Comparison of ENCODE assay signal across 10 cellular contexts in genomic region chr6:148367418-148368024, GRCh38. TPM values are rescaled to one million over a fixed set of nuclear protein-coding genes. Genes with fewer than 3 reads are reported as not detected.
DNase-seq lines count a peak whose midpoint lies in the region; ATAC-seq, FAIRE-seq and TF ChIP-seq lines count a peak whose summit lies in the region.
"Had no signal": no experiment of that assay in that cellular context is flagged by ENCODE, and none has a peak within 500 bp of the region (broad histone marks: within the 10 kb centered on the region; RNA-seq: fewer than 3 reads in every experiment).

No MANE protein-coding gene starts in this region.

- H3K36me3 ChIP-seq in endothelial cell of umbilical vein (ENCODE audit: control insufficient read depth in 2 of 2, extremely low read depth in 1 of 2, insufficient read depth in 2 of 2, low read length in 2 of 2) (no peaks in the 10 kb centered on the region), MM.1S (replicated peaks; ENCODE audit: insufficient read depth, low read length) (no peaks in the 10 kb centered on the region)

- H2AFZ ChIP-seq in endothelial cell of umbilical vein (ENCODE audit: low read depth, low read length) (no peak overlapping the region), MM.1S (ENCODE audit: low read length) (no peak overlapping the region)

- H3K9me2 ChIP-seq in MM.1S (replicated peaks; ENCODE audit: insufficient read depth, low read length): no peaks in the 10 kb centered on the region

- peaks cover 75% of the 10 kb centered on the region for H3K4me1 ChIP-seq in endothelial cell of umbilical vein (ENCODE audit: control insufficient read depth, extremely low read depth, insufficient read depth, low read length)
- H3K4me1 ChIP-seq in MM.1S (ENCODE audit: low read length): no peaks in the 10 kb centered on the region

- peak overlapping the region; percentile 61 for H3K9ac ChIP-seq in endothelial cell of umbilical vein (replicated peaks; ENCODE audit: extremely low read depth, insufficient read depth, low read length)
- no peak overlapping the region for H3K9ac ChIP-seq in MM.1S (ENCODE audit: low read length)

- dilution Hi-C loops in endothelial cell of umbilical vein (cut with MboI; ENCODE audit: extremely low pct_ligation_motif_present, low sequenced_read_pairs): no loop called here

- no peak for TF ChIP-seq POLR2A in endothelial cell of umbilical vein (IDR thresholded peaks at IDR 0.05; ENCODE audit: low read depth, low read length)

- peak; percentile 77 for DNase-seq in ELF-1 (ENCODE audit: low read depth, low spot score)
- peak; percentile 83 for DNase-seq in MV-4-11 (lab: John Stamatoyannopoulos, UW)
- DNase-seq in endothelial cell of umbilical vein (ENCODE audit: low read depth, low spot score): peak; percentile 99
- no peak for DNase-seq in omental fat pad (ENCODE audit: low spot score)
- DNase-seq in MM.1S: no peak

- TSS peak; percentile 39 for BruUV-seq in endothelial cell of umbilical vein (replicated peaks; lab: Mats Ljungman, UMichigan)

- no peak overlapping the region for H3K4me3 ChIP-seq in endothelial cell of umbilical vein (replicated peaks in 1 of 3; ENCODE audit: insufficient read depth in 1 of 3, low read depth in 1 of 3, low read length in 3 of 3)
- no peak overlapping the region for H3K4me3 ChIP-seq in MM.1S (ENCODE audit: low read length)

- H3K9me1 ChIP-seq in endothelial cell of umbilical vein (replicated peaks; ENCODE audit: control insufficient read depth, extremely low read depth, insufficient read depth, low read length): no peaks in the 10 kb centered on the region

- H3K4me2 ChIP-seq in endothelial cell of umbilical vein (ENCODE audit: insufficient read depth, low read length) (peak overlapping the region; percentile 32), MM.1S (ENCODE audit: low read depth, low read length) (no peak overlapping the region)

- H3K9me3 ChIP-seq in endothelial cell of umbilical vein (replicated peaks; ENCODE audit: control insufficient read depth, insufficient read depth, low read length) (no peaks in the 10 kb centered on the region), MM.1S (replicated peaks; ENCODE audit: insufficient read depth, low read length) (no peaks in the 10 kb centered on the region)

- H3K79me2 ChIP-seq in endothelial cell of umbilical vein (ENCODE audit: control insufficient read depth, insufficient read depth, low read length) (peaks cover 74% of the 10 kb centered on the region), MM.1S (ENCODE audit: low read length) (no peaks in the 10 kb centered on the region)

- peak; percentile 96 for FAIRE-seq in endothelial cell of umbilical vein (lab: Jason Lieb, UNC)
- FAIRE-seq: GM18507, islet of Langerhans had no signal

- TF ChIP-seq CTCF in endothelial cell of umbilical vein (IDR thresholded peaks at IDR 0.05; ENCODE audit: extremely low read depth in 1 of 2, insufficient read depth in 1 of 2, low read depth in 1 of 2, low read length in 2 of 2) (no peak), omental fat pad (IDR thresholded peaks at IDR 0.05) (no peak), MM.1S (IDR thresholded peaks at IDR 0.05; ENCODE audit: low read length) (no peak)

- peak; percentile 45 for ATAC-seq in omental fat pad (ENCODE audit: low FRiP score)
- ATAC-seq in HG02588 (IDR thresholded peaks at IDR 0.05; ENCODE audit: unreplicated experiment): no peak
- ATAC-seq in HG02571 (IDR thresholded peaks at IDR 0.05; ENCODE audit: unreplicated experiment): no peak
- ATAC-seq in HG02763 (IDR thresholded peaks at IDR 0.05; ENCODE audit: unreplicated experiment): no peak

- H4K20me1 ChIP-seq in endothelial cell of umbilical vein (replicated peaks; ENCODE audit: control insufficient read depth, extremely low read depth, insufficient read depth, low read length): no peaks in the 10 kb centered on the region
- H4K20me1 ChIP-seq in MM.1S (ENCODE audit: insufficient read depth, low read length): no peaks in the 10 kb centered on the region

- intact Hi-C loops in endothelial cell of umbilical vein (cut with micrococcal nuclease): loop anchor here (1.0 kb wide), 12 partner anchors 25 to 221 kb away; partner anchors contain the start of gene SASH1

- CTCF ChIA-PET in endothelial cell of umbilical vein (lab: Charles Lee): interaction anchor here (0.7 to 5.5 kb wide), 21 partner anchors 10 to 859 kb away, joined by 3 to 36 read pairs (median 4); partner anchors contain the start of gene SAMD5

- POLR2A ChIA-PET in endothelial cell of umbilical vein (lab: Charles Lee): interaction anchor here (1.0 to 1.3 kb wide), 3 partner anchors 56 to 90 kb away, joined by 4 to 5 read pairs (median 4); no protein-coding TSS in a partner anchor

- H3K27me3 ChIP-seq in endothelial cell of umbilical vein (ENCODE audit: control insufficient read depth in 2 of 2, insufficient read depth in 2 of 2, low read length in 2 of 2): no peaks in the 10 kb centered on the region
- H3K27me3 ChIP-seq in MM.1S (replicated peaks; ENCODE audit: insufficient read depth, low read length): no peaks in the 10 kb centered on the region

- H3K27ac ChIP-seq in endothelial cell of umbilical vein (ENCODE audit: insufficient read depth, low read depth, low read length): peak overlapping the region; percentile 96
- no peak overlapping the region for H3K27ac ChIP-seq in MM.1S (ENCODE audit: low read length)

- H3F3A ChIP-seq in MM.1S (ENCODE audit: insufficient read depth, low read length): no peaks in the 10 kb centered on the region

TF ChIP-seq in endothelial cell of umbilical vein, 7 proteins besides CTCF, POLR2A, EP300 and RAD21:
- TF ChIP-seq FOS (IDR thresholded peaks at IDR 0.05; ENCODE audit: borderline replicate concordance, insufficient read depth, low read length): peak; percentile 89
- TF ChIP-seq JUN (IDR thresholded peaks at IDR 0.05; ENCODE audit: borderline replicate concordance, insufficient read depth, insufficient read length, low read depth): peak; percentile 65
- no peak for TF ChIP-seq MAX (IDR thresholded peaks at IDR 0.05; ENCODE audit: insufficient read depth, insufficient read length)
- peak; percentile 54 for TF ChIP-seq MYC (IDR thresholded peaks at IDR 0.05; ENCODE audit: low read depth, low read length)
- TF ChIP-seq EZH2 (IDR thresholded peaks at IDR 0.05; ENCODE audit: borderline replicate concordance, low read depth, low read length, severe bottlenecking): no peak
- TF ChIP-seq GATA2 (IDR thresholded peaks at IDR 0.05; ENCODE audit: insufficient read depth, insufficient read length, low read depth, low read length): peak; percentile 76
- peak; percentile 97 for TF ChIP-seq POLR2AphosphoS5 (IDR thresholded peaks at IDR 0.05; ENCODE audit: insufficient read depth, low read depth, low read length)
TF ChIP-seq in endothelial cell of umbilical vein: peak in this region for 5.

RNA-seq across cellular contexts. Expression of gene SASH1, which starts 24.9 kb away (rescaled TPM):
- total RNA-seq in endothelial cell of umbilical vein (97.5 and 103 TPM in 2 replicates), omental fat pad (100 to 1,000 TPM; 142 to 214 (median 173) TPM)
- polyA plus RNA-seq in endothelial cell of umbilical vein: 15.6 and 18.5 TPM in 2 replicates
- 22.2 and 22.6 TPM in 2 replicates for polyA plus RNA-seq in endothelial cell of umbilical vein (2011; cell fraction: cytosol; rRNA removed)
- 55.6 and 63.0 TPM in 2 replicates for polyA plus RNA-seq in endothelial cell of umbilical vein (2011; cell fraction: nucleus; rRNA removed)
- polyA plus RNA-seq in endothelial cell of umbilical vein (2012): 37.7 and 41.6 TPM in 2 replicates
- 66.8 and 84.9 TPM in 2 replicates for polyA minus RNA-seq in endothelial cell of umbilical vein
- 2.4 TPM for polyA minus RNA-seq in endothelial cell of umbilical vein (2011; cell fraction: cytosol; rRNA and poly(A)+ RNA removed)
- polyA minus RNA-seq in endothelial cell of umbilical vein (2011; cell fraction: nucleus; rRNA and poly(A)+ RNA removed): 137 and 139 TPM in 2 replicates

Comparison
In these comparisons a context has a peak if more than half of its experiments do, and no peak if none do; other contexts are left out.
1. DNase-seq: peak in ELF-1 (single experiment), MV-4-11 (single experiment) and endothelial cell of umbilical vein (single experiment); none in omental fat pad (single experiment) and MM.1S (single experiment).